ENCODE assay signal across 8 cellular contexts in genomic region chr12:69985656-69986055, GRCh38.
DNase-seq lines count a peak whose midpoint lies in the region; ATAC-seq, FAIRE-seq and TF ChIP-seq lines count a peak whose summit lies in the region.

No MANE protein-coding gene starts in this region.

- no peak overlapping the region for H3K4me3 Mint-ChIP-seq in naive thymus-derived CD4-positive, alpha-beta T cell

- peak; percentile 89 for ATAC-seq in HG02678 (IDR thresholded peaks at IDR 0.05; ENCODE audit: unreplicated experiment)
- peak; percentile 98 for ATAC-seq in HepG2
- no peak for ATAC-seq in naive thymus-derived CD4-positive, alpha-beta T cell
- ATAC-seq in left ventricle myocardium superior, result no peak

- TF ChIP-seq CTCF in PC-9 (conservative IDR thresholded peaks at IDR 0.05) (peak; percentile 49), HepG2 (CRISPR knock-in tag; IDR thresholded peaks at IDR 0.05) (peak; percentile 64)

- H3K27me3 Mint-ChIP-seq in naive thymus-derived CD4-positive, alpha-beta T cell, result peaks cover 0 to 14% (median 10%) of the 10 kb centered on the region in 5 donors

- no peak overlapping the region for H3K27ac Mint-ChIP-seq in naive thymus-derived CD4-positive, alpha-beta T cell

- intact Hi-C loops in PC-9 (cut with micrococcal nuclease; ENCODE audit: unreplicated experiment) (loop anchor here (10.0 kb wide), 1 partner anchor 119 kb away; no protein-coding TSS in a partner anchor), HepG2 (cut with micrococcal nuclease; ENCODE audit: unreplicated experiment) (loop anchor here (2.0 to 10.0 kb wide), 2 partner anchors 381 to 589 kb away; partner anchors contain the start of gene KCNMB4), left ventricle myocardium superior (cut with micrococcal nuclease) (no loop called here)
- intact Hi-C loops in naive thymus-derived CD4-positive, alpha-beta T cell (cut with micrococcal nuclease), result no loop called here

- H3K9me3 Mint-ChIP-seq in naive thymus-derived CD4-positive, alpha-beta T cell, result peaks cover 0 to 7% (median 0%) of the 10 kb centered on the region in 11 donors

- CTCF ChIA-PET in PC-9 (lab: Charles Lee) (interaction anchor here (0.6 kb wide), 1 partner anchor 457 kb away, joined by 5 read pairs; no protein-coding TSS in a partner anchor), HepG2 (lab: Yijun Ruan, JAX; ENCODE audit: low intra/inter-chr PET ratio, low total read pairs) (no interaction called here)
- CTCF ChIA-PET in naive thymus-derived CD4-positive, alpha-beta T cell (lab: Charles Lee), result no interaction called here

- 73% methylated on average over 3 of the region's 4 CpGs for WGBS in HepG2 (ENCODE audit: low lambda C conversion rate)

- H3K9ac ChIP-seq in HepG2 (ENCODE audit: insufficient read depth, low read depth, low read length), result no peak overlapping the region

- H3K9me2 ChIP-seq in PC-9 (ENCODE audit: insufficient read depth), result no peaks in the 10 kb centered on the region

- H3K79me2 ChIP-seq in PC-9 (ENCODE audit: low read depth) (no peaks in the 10 kb centered on the region), HepG2 (ENCODE audit: insufficient read depth, low read length) (no peaks in the 10 kb centered on the region)

- H3F3A ChIP-seq in PC-9 (ENCODE audit: insufficient read depth, low read depth), result peaks cover 17% of the 10 kb centered on the region; the same call in 1 of the 2 replicates

- TF ChIP-seq EP300 in HepG2 (IDR thresholded peaks at IDR 0.05; ENCODE audit: low read depth in 2 of 2, low read length in 2 of 2) (no peak), HepG2 (CRISPR knock-in tag; IDR thresholded peaks at IDR 0.05; ENCODE audit: borderline replicate concordance) (no peak)

- H3K27me3 ChIP-seq in PC-9 (ENCODE audit: insufficient read depth, low read depth), result no peaks in the 10 kb centered on the region
- no peaks in the 10 kb centered on the region for H3K27me3 ChIP-seq in HepG2 (ENCODE audit: control insufficient read depth in 1 of 2, insufficient read depth in 2 of 2, low read length in 2 of 2)
- H3K27me3 ChIP-seq in naive thymus-derived CD4-positive, alpha-beta T cell (ENCODE audit: control insufficient read depth in 2 of 2, insufficient read depth in 2 of 2, low read length in 2 of 2), result no peaks in the 10 kb centered on the region

- no peak for TF ChIP-seq POLR2A in HepG2 (IDR thresholded peaks at IDR 0.05; ENCODE audit: insufficient read depth in 1 of 2, low read depth in 2 of 2, low read length in 2 of 2)

- H3K27ac ChIP-seq in PC-9 (no peak overlapping the region), HepG2 (ENCODE audit: extremely low read length, insufficient read depth, low read length) (no peak overlapping the region)
- no peak overlapping the region for H3K27ac ChIP-seq in naive thymus-derived CD4-positive, alpha-beta T cell (ENCODE audit: low read depth, low read length)

- no peaks in the 10 kb centered on the region for H3K4me1 Mint-ChIP-seq in naive thymus-derived CD4-positive, alpha-beta T cell

- FAIRE-seq in HepG2 (lab: Jason Lieb, UNC), result no peak

- H3K9me3 ChIP-seq in PC-9 (ENCODE audit: insufficient read depth, low read depth), result no peaks in the 10 kb centered on the region
- no peaks in the 10 kb centered on the region for H3K9me3 ChIP-seq in HepG2 (ENCODE audit: low read length)
- H3K9me3 ChIP-seq in naive thymus-derived CD4-positive, alpha-beta T cell (ENCODE audit: control insufficient read depth in 2 of 3, low read length in 3 of 3), result no peaks in the 10 kb centered on the region

- BruUV-seq in PC-9 (replicated peaks; lab: Mats Ljungman, UMichigan), result no TSS peak
- no TSS peak for BruUV-seq in HepG2 (replicated peaks; lab: Mats Ljungman, UMichigan)

- 0 out of 2 replicates have a peak, but pooled peaks have one; percentile 34 for TF ChIP-seq RAD21 in HepG2 (CRISPR knock-in tag; IDR thresholded peaks at IDR 0.05)

- H4K20me1 ChIP-seq in PC-9 (ENCODE audit: insufficient read depth), result no peaks in the 10 kb centered on the region
- no peaks in the 10 kb centered on the region for H4K20me1 ChIP-seq in HepG2 (ENCODE audit: insufficient read depth, low read length)

- DNase-seq in NCI-H82 (lab: John Stamatoyannopoulos, UW), result peak; percentile 53
- DNase-seq in NCI-H82 treated with DMSO at 0.1 percent for 48 hours (lab: John Stamatoyannopoulos, UW; ENCODE audit: unreplicated experiment), result no peak
- DNase-seq in PC-9, result peak in 1 of 2 experiments; percentile 18
- peak; percentile 24 for DNase-seq in HepG2 (ENCODE audit: low spot score)
- DNase-seq in naive thymus-derived CD4-positive, alpha-beta T cell, result no peak
- DNase-seq in effector CD8-positive, alpha-beta T cell (lab: John Stamatoyannopoulos, UW), result no peak
- no peak for DNase-seq in left ventricle myocardium superior

- H2AFZ ChIP-seq in PC-9 (no peak overlapping the region), HepG2 (ENCODE audit: low read length) (no peak overlapping the region)

- H3K36me3 ChIP-seq in PC-9 (ENCODE audit: low read depth) (no peaks in the 10 kb centered on the region), HepG2 (replicated peaks in 1 of 2; ENCODE audit: control insufficient read depth in 1 of 2, insufficient read depth in 2 of 2, low read length in 2 of 2) (no peaks in the 10 kb centered on the region)
- H3K36me3 ChIP-seq in naive thymus-derived CD4-positive, alpha-beta T cell (ENCODE audit: control insufficient read depth in 2 of 3, insufficient read depth in 3 of 3, low read length in 3 of 3), result no peaks in the 10 kb centered on the region

- no peaks in the 10 kb centered on the region for H3K36me3 Mint-ChIP-seq in naive thymus-derived CD4-positive, alpha-beta T cell

- POLR2A ChIA-PET in PC-9 (lab: Charles Lee; ENCODE audit: unreplicated experiment), result no interaction called here
- POLR2A ChIA-PET in HepG2 (lab: Yijun Ruan, JAX), result no interaction called here
- POLR2A ChIA-PET in naive thymus-derived CD4-positive, alpha-beta T cell (lab: Charles Lee), result interaction anchor here (0.6 kb wide), 1 partner anchor 507 kb away, joined by 3 read pairs; no protein-coding TSS in a partner anchor

- no peak overlapping the region for H3K4me2 ChIP-seq in PC-9
- no peak overlapping the region for H3K4me2 ChIP-seq in HepG2 (ENCODE audit: low read depth, low read length)

- H3K4me1 ChIP-seq in PC-9 (replicated peaks; ENCODE audit: insufficient read depth) (peaks cover 23% of the 10 kb centered on the region), HepG2 (ENCODE audit: insufficient read depth, low read length) (no peaks in the 10 kb centered on the region)
- no peaks in the 10 kb centered on the region for H3K4me1 ChIP-seq in naive thymus-derived CD4-positive, alpha-beta T cell (ENCODE audit: control insufficient read depth in 2 of 2, insufficient read depth in 2 of 2, low read length in 2 of 2)

- in situ Hi-C loops in HepG2 (cut with HindIII; ENCODE audit: extremely low pct_ligation_motif_present, low pct_unique_long_range_greater_than_20kb), result no loop called here

- H3K4me3 ChIP-seq in PC-9, result no peak overlapping the region
- no peak overlapping the region for H3K4me3 ChIP-seq in HepG2 (replicated peaks in 1 of 3; ENCODE audit: insufficient read depth in 1 of 3, low read depth in 2 of 3, low read length in 3 of 3)
- H3K4me3 ChIP-seq in naive thymus-derived CD4-positive, alpha-beta T cell (ENCODE audit: low read length), result no peak overlapping the region

TF ChIP-seq in HepG2, 621 proteins besides CTCF, POLR2A, EP300 and RAD21:
- TF ChIP-seq ZNF816 (CRISPR knock-in tag; IDR thresholded peaks at IDR 0.05; ENCODE audit: borderline replicate concordance), result no peak
- peak; percentile 73 for TF ChIP-seq STAG1 (CRISPR knock-in tag; IDR thresholded peaks at IDR 0.05)

Comparison
In these comparisons a context has a peak if more than half of its experiments do, and no peak if none do; other contexts are left out.
1. DNase-seq: peak in NCI-H82 (single experiment) and HepG2 (single experiment); none in NCI-H82 treated with DMSO at 0.1 percent for 48 hours (single experiment), naive thymus-derived CD4-positive, alpha-beta T cell (0 of 9), effector CD8-positive, alpha-beta T cell (single experiment) and left ventricle myocardium superior (single experiment).
2. ATAC-seq: peak in HG02678 (single experiment) and HepG2 (single experiment); none in naive thymus-derived CD4-positive, alpha-beta T cell (single experiment) and left ventricle myocardium superior (single experiment).
3. intact Hi-C loops: an anchor here in PC-9 (10.0 kb wide) and HepG2 (2.0 to 10.0 kb wide); none called in naive thymus-derived CD4-positive, alpha-beta T cell and left ventricle myocardium superior.